ENCODE assay signal across 8 cellular contexts in the genomic region with DNA sequence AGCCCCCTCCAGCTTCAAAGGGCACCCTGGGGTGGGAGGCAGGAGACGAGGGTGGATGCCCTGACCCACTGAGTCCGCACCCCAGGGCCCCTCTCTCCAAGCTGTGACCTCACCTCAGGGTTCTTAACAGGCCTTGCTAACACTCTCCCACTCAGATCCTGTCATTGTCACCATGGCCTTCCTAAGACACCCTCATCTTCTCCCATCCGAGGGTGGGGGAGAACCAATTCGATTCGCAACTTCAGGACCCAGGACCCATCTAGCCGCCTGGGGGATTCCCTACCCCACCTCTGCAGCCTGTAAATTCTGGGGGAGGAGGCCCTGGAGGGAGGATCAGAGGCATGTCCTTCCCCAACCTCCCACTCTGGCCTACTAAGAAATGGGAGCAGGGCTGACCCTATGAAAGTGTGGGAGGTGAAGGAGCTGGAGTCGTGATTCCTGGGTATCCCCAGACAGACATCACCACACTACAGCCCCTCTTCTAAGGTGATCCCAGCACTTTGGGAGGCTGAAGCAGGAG. TPM values are rescaled to one million over a fixed set of nuclear protein-coding genes. Genes with fewer than 3 reads are reported as not detected.
A peak's percentile ranks its signal among the peaks of the same experiment; 100 is the strongest.
DNase-seq lines count a peak whose midpoint lies in the region; ATAC-seq and TF ChIP-seq lines count a peak whose summit lies in the region.

No MANE protein-coding gene starts in this region.

- no peak overlapping the region for H3K27ac ChIP-seq in fibroblast of lung (ENCODE audit: insufficient read depth, low read length)
- peak overlapping the region; percentile 0 for H3K27ac ChIP-seq in suprapubic skin
- peak overlapping the region in 1 of 2 donors; percentile 71 for H3K27ac ChIP-seq in breast epithelium

- peak overlapping the region; percentile 15 for H3K4me2 ChIP-seq in fibroblast of lung (ENCODE audit: extremely low read depth, insufficient read depth, low read length)

- TF ChIP-seq POLR2A in suprapubic skin (IDR thresholded peaks at IDR 0.05): no peak
- TF ChIP-seq POLR2A in breast epithelium (IDR thresholded peaks at IDR 0.05): no peak

- peak; percentile 31 to 45 for DNase-seq in activated CD4-positive, alpha-beta T cell treated with anti-CD3 and anti-CD28 coated beads, Interleukin-2, amount 50 U/mL, for 48 hours
- DNase-seq in activated CD4-positive, alpha-beta T cell treated with anti-CD3 and anti-CD28 coated beads for 4 hours: no peak
- no peak for DNase-seq in fibroblast of lung (ENCODE audit: low read depth in 2 of 2)
- DNase-seq in suprapubic skin (ENCODE audit: low spot score in 2 of 2): no peak
- DNase-seq in breast epithelium (ENCODE audit: low spot score in 2 of 2): no peak
- DNase-seq in RPMI8226: no peak

- intact Hi-C loops in breast epithelium (cut with DNase I; ENCODE audit: low total_unique reads): no loop called here

- no peak overlapping the region for H2AFZ ChIP-seq in fibroblast of lung (ENCODE audit: low read length)

- H3K27me3 ChIP-seq in fibroblast of lung (ENCODE audit: control insufficient read depth, insufficient read depth, low read length): no peaks in the 10 kb centered on the region
- H3K27me3 ChIP-seq in suprapubic skin: no peaks in the 10 kb centered on the region
- no peaks in the 10 kb centered on the region for H3K27me3 ChIP-seq in breast epithelium

- H3K4me1 ChIP-seq in fibroblast of lung (ENCODE audit: control insufficient read depth, extremely low read depth, insufficient read depth, low read length): peaks cover 19% of the 10 kb centered on the region
- peaks cover 30% of the 10 kb centered on the region for H3K4me1 ChIP-seq in suprapubic skin
- peaks cover 0 to 14% of the 10 kb centered on the region in 2 donors for H3K4me1 ChIP-seq in breast epithelium

- WGBS in suprapubic skin: 78% methylated on average over 5 of the region's 7 CpGs

- no peak for TF ChIP-seq EP300 in suprapubic skin (IDR thresholded peaks at IDR 0.05)

- H4K20me1 ChIP-seq in fibroblast of lung (ENCODE audit: control insufficient read depth, extremely low read depth, insufficient read depth, low read length): no peaks in the 10 kb centered on the region

- no peak overlapping the region for H3K9ac ChIP-seq in fibroblast of lung (ENCODE audit: insufficient read depth, low read length)

- no peaks in the 10 kb centered on the region for H3K79me2 ChIP-seq in fibroblast of lung (ENCODE audit: control insufficient read depth, insufficient read depth, low read length)

- H3K36me3 ChIP-seq in fibroblast of lung (ENCODE audit: control insufficient read depth, insufficient read depth, low read length): peaks cover 8% of the 10 kb centered on the region
- H3K36me3 ChIP-seq in suprapubic skin: peaks cover 20% of the 10 kb centered on the region
- H3K36me3 ChIP-seq in breast epithelium: no peaks in the 10 kb centered on the region

- ATAC-seq in HG03558 (IDR thresholded peaks at IDR 0.05; ENCODE audit: extremely low read depth, unreplicated experiment) (peak; percentile 8), HG02763 (IDR thresholded peaks at IDR 0.05; ENCODE audit: unreplicated experiment) (no peak)

- no peaks in the 10 kb centered on the region for H3K9me3 ChIP-seq in fibroblast of lung (ENCODE audit: control insufficient read depth, insufficient read depth, low read depth, low read length)
- H3K9me3 ChIP-seq in suprapubic skin: no peaks in the 10 kb centered on the region
- H3K9me3 ChIP-seq in breast epithelium: no peaks in the 10 kb centered on the region

- H3K4me3 ChIP-seq in fibroblast of lung (replicated peaks in 1 of 4; ENCODE audit: control extremely low read depth in 1 of 4, insufficient read depth in 1 of 4, low read depth in 3 of 4, low read length in 4 of 4) (no peak overlapping the region), suprapubic skin (no peak overlapping the region), breast epithelium (peak overlapping the region in 1 of 3 donors; percentile 27)

- TF ChIP-seq CTCF in fibroblast of lung (conservative IDR thresholded peaks at IDR 0.05 in 1 of 2, IDR thresholded peaks at IDR 0.05 in 1 of 2; ENCODE audit: low read depth in 1 of 2, low read length in 2 of 2): no peak
- no peak for TF ChIP-seq CTCF in suprapubic skin (IDR thresholded peaks at IDR 0.05)
- no peak for TF ChIP-seq CTCF in breast epithelium (IDR thresholded peaks at IDR 0.05)

RNA-seq across cellular contexts. Expression of a gene that starts 17.4 kb away (rescaled TPM):
- 80.9 and 143 TPM in 2 replicates for total RNA-seq in fibroblast of lung
- 93.2 and 152 TPM in 2 replicates for polyA plus RNA-seq in fibroblast of lung
- polyA plus RNA-seq in fibroblast of lung (2012): 166 and 220 TPM in 2 replicates
- 118 and 164 TPM in 2 replicates for polyA minus RNA-seq in fibroblast of lung (ENCODE audit: low replicate concordance)
- 100 to 1,000 TPM in 2 of 4 donors, 10 to 100 TPM in 2; 73.1 to 113 (median 96.1) TPM for total RNA-seq in suprapubic skin
- total RNA-seq in breast epithelium: 100 to 1,000 TPM in 1 of 3 donors, 10 to 100 TPM in 2; 74.6 to 128 (median 88.8) TPM

RNA-seq across cellular contexts. Expression of a gene that starts 52.5 kb away (rescaled TPM):
- 8.5 and 10.6 TPM in 2 replicates for total RNA-seq in fibroblast of lung
- 22.0 and 22.9 TPM in 2 replicates for polyA plus RNA-seq in fibroblast of lung
- polyA plus RNA-seq in fibroblast of lung (2012): 23.9 and 26.2 TPM in 2 replicates
- polyA minus RNA-seq in fibroblast of lung (ENCODE audit: low replicate concordance): 1.3 and 1.7 TPM in 2 replicates
- 1 to 10 TPM; 3.4 to 6.0 (median 3.8) TPM for total RNA-seq in suprapubic skin
- 1 to 10 TPM; 5.1 to 7.3 (median 5.9) TPM for total RNA-seq in breast epithelium

RNA-seq across cellular contexts. Expression of a gene that starts 52.8 kb away (rescaled TPM):
- total RNA-seq in fibroblast of lung (1.0 and 3.1 TPM in 2 replicates), suprapubic skin (1 to 10 TPM; 1.9 to 5.6 (median 3.1) TPM), breast epithelium (10 to 100 TPM in 1 of 3 donors, 1 to 10 TPM in 2; 3.8 to 10.4 (median 4.9) TPM)
- 6.5 and 9.7 TPM in 2 replicates for polyA plus RNA-seq in fibroblast of lung
- 6.0 and 7.4 TPM in 2 replicates for polyA plus RNA-seq in fibroblast of lung (2012)
- 21.4 and 30.7 TPM in 2 replicates for polyA minus RNA-seq in fibroblast of lung (ENCODE audit: low replicate concordance)

Comparison
In these comparisons a context has a peak if more than half of its experiments do, and no peak if none do; other contexts are left out.
1. DNase-seq: peak in activated CD4-positive, alpha-beta T cell treated with anti-CD3 and anti-CD28 coated beads, Interleukin-2, amount 50 U/mL, for 48 hours (2 of 2); none in activated CD4-positive, alpha-beta T cell treated with anti-CD3 and anti-CD28 coated beads for 4 hours (0 of 2), fibroblast of lung (0 of 2), suprapubic skin (0 of 2), breast epithelium (0 of 2) and RPMI8226 (single experiment).